16 cellular contexts compared by ENCODE assay signal in genomic region chr6:30880563-30881252, GRCh38. TPM values are rescaled to one million over a fixed set of nuclear protein-coding genes. Genes with fewer than 3 reads are reported as not detected.
DNase-seq lines count a peak whose midpoint lies in the region; ATAC-seq and TF ChIP-seq lines count a peak whose summit lies in the region.
"Had no signal": no experiment of that assay in that cellular context is flagged by ENCODE, and none has a peak within 500 bp of the region (broad histone marks: within the 10 kb centered on the region; RNA-seq: fewer than 3 reads in every experiment).

No MANE protein-coding gene starts in this region.

- intact Hi-C loops in activated B cell treated with CpG ODN at 0.5 μM for 24 hours (cut with micrococcal nuclease), result no loop called here
- intact Hi-C loops in natural killer cell (cut with micrococcal nuclease), result no loop called here

- DNase-seq in NCI-H524 (lab: John Stamatoyannopoulos, UW) (peak; percentile 43 to 63), NCI-H524 treated with DMSO at 0.1 percent for 48 hours (lab: John Stamatoyannopoulos, UW) (no peak), activated B cell treated with CpG ODN at 0.5 μM for 24 hours (no peak), memory B cell (ENCODE audit: low spot score in 2 of 2) (no peak), substantia nigra (lab: John Stamatoyannopoulos, UW) (peak in 44 of 49 donors; percentile 20 to 80 (median 60)), natural killer cell (no peak), OCI-M2 (lab: John Stamatoyannopoulos, UW; ENCODE audit: unreplicated experiment) (no peak)
- DNase-seq: activated CD4-positive, CD25-positive, alpha-beta regulatory T cell; GF-D8; KG1; stimulated activated CD4-positive, alpha-beta T cell treated with anti-CD3 and anti-CD28 coated beads, Interleukin-2, amount 100 ng/mL, for 24 hours; transverse colon had no signal

- no peak for ATAC-seq in activated B cell treated with CpG ODN at 0.5 μM for 24 hours (ENCODE audit: low read depth)
- no peak for ATAC-seq in memory B cell (ENCODE audit: low read depth)
- no peak for ATAC-seq in natural killer cell
- no peak for ATAC-seq in GM21423 (IDR thresholded peaks at IDR 0.05; ENCODE audit: unreplicated experiment)
- ATAC-seq: activated naive CD4-positive, alpha-beta T cell treated with anti-CD3 and anti-CD28 coated beads, Interleukin-2, amount 50 U/mL, for 72 hours had no signal

- POLR2A ChIA-PET in activated B cell treated with CpG ODN at 0.5 μM for 24 hours (lab: Charles Lee), result interaction anchor here (1.9 kb wide), 1 partner anchor 26 kb away, joined by 7 read pairs; no protein-coding TSS in a partner anchor

- H3K36me3 Mint-ChIP-seq in activated B cell treated with CpG ODN at 0.5 μM for 24 hours (ENCODE audit: low read depth) (no peaks in the 10 kb centered on the region), memory B cell (no peaks in the 10 kb centered on the region), natural killer cell (no peaks in the 10 kb centered on the region)
- H3K36me3 Mint-ChIP-seq: activated naive CD4-positive, alpha-beta T cell treated with anti-CD3 and anti-CD28 coated beads, Interleukin-2, amount 50 U/mL, for 72 hours had no signal

- H3K27ac ChIP-seq in substantia nigra (ENCODE audit: low read depth, low read length, poor library complexity, severe bottlenecking), result peak overlapping the region; percentile 99

- no peaks in the 10 kb centered on the region for H3K27me3 Mint-ChIP-seq in activated B cell treated with CpG ODN at 0.5 μM for 24 hours
- no peaks in the 10 kb centered on the region for H3K27me3 Mint-ChIP-seq in memory B cell
- H3K27me3 Mint-ChIP-seq in natural killer cell (ENCODE audit: low read depth in 2 of 2), result peaks cover 6 to 17% of the 10 kb centered on the region in 2 donors

- CTCF ChIA-PET in activated B cell treated with CpG ODN at 0.5 μM for 24 hours (lab: Charles Lee), result no interaction called here

- TF ChIP-seq CTCF in activated B cell treated with CpG ODN at 0.5 μM for 24 hours (IDR thresholded peaks at IDR 0.05) (no peak), natural killer cell (IDR thresholded peaks at IDR 0.05) (no peak)

- H3K27ac Mint-ChIP-seq in activated B cell treated with CpG ODN at 0.5 μM for 24 hours, result peak overlapping the region; percentile 16
- H3K27ac Mint-ChIP-seq in memory B cell, result peak overlapping the region; percentile 86
- H3K27ac Mint-ChIP-seq in natural killer cell, result no peak overlapping the region

- H3K4me3 Mint-ChIP-seq in activated B cell treated with CpG ODN at 0.5 μM for 24 hours (no peak overlapping the region), memory B cell (no peak overlapping the region), natural killer cell (no peak overlapping the region)

- H3K4me1 Mint-ChIP-seq in activated B cell treated with CpG ODN at 0.5 μM for 24 hours (peaks cover 58% of the 10 kb centered on the region), memory B cell (peaks cover 43% of the 10 kb centered on the region), natural killer cell (peaks cover 19 to 30% of the 10 kb centered on the region in 2 donors)

- H3K9me3 Mint-ChIP-seq in activated B cell treated with CpG ODN at 0.5 μM for 24 hours, result no peaks in the 10 kb centered on the region
- no peaks in the 10 kb centered on the region for H3K9me3 Mint-ChIP-seq in memory B cell
- H3K9me3 Mint-ChIP-seq in natural killer cell, result no peaks in the 10 kb centered on the region
- H3K9me3 Mint-ChIP-seq: activated naive CD4-positive, alpha-beta T cell treated with anti-CD3 and anti-CD28 coated beads, Interleukin-2, amount 50 U/mL, for 72 hours had no signal

RNA-seq across cellular contexts. Expression of gene DDR1, which starts 3.6 kb away (rescaled TPM):
- total RNA-seq in activated B cell treated with CpG ODN at 0.5 μM for 24 hours, result 16.8 and 18.7 TPM in 2 replicates
- 1 to 10 TPM; 2.6 to 7.4 (median 5.2) TPM for total RNA-seq in natural killer cell

RNA-seq across cellular contexts. Expression of gene GTF2H4, which starts 27.3 kb away (rescaled TPM):
- total RNA-seq in activated B cell treated with CpG ODN at 0.5 μM for 24 hours, result 37.8 and 42.3 TPM in 2 replicates
- total RNA-seq in natural killer cell, result 10 to 100 TPM; 13.5 to 17.9 (median 15.7) TPM

RNA-seq across cellular contexts. Expression of gene VARS2, which starts 33.3 kb away (rescaled TPM):
- total RNA-seq in activated B cell treated with CpG ODN at 0.5 μM for 24 hours (39.4 and 47.8 TPM in 2 replicates), natural killer cell (10 to 100 TPM; 16.9 to 36.7 (median 24.5) TPM)

RNA-seq across cellular contexts. Expression of gene SFTA2, which starts 51.3 kb away (rescaled TPM):
- total RNA-seq in activated B cell treated with CpG ODN at 0.5 μM for 24 hours, result not detected in 2 replicates
- total RNA-seq in natural killer cell, result not detected
- total RNA-seq: A172; activated naive CD4-positive, alpha-beta T cell treated with anti-CD3 and anti-CD28 coated beads, Interleukin-2, amount 50 U/mL, for 72 hours; lung microvascular endothelial cell; transverse colon had no signal

Comparison
In these comparisons a context has a peak if more than half of its experiments do, and no peak if none do; other contexts are left out.
1. DNase-seq: peak in NCI-H524 (2 of 2) and substantia nigra (44 of 49); none in NCI-H524 treated with DMSO at 0.1 percent for 48 hours (single experiment), activated B cell treated with CpG ODN at 0.5 μM for 24 hours (single experiment), memory B cell (0 of 2), natural killer cell (single experiment) and OCI-M2 (single experiment).
2. H3K27ac Mint-ChIP-seq: peak in activated B cell treated with CpG ODN at 0.5 μM for 24 hours (single experiment) and memory B cell (single experiment); none in natural killer cell (0 of 2).